ENCODE assay signal across 15 cellular contexts in genomic region chr22:46686221-46686872, GRCh38. TPM values are rescaled to one million over a fixed set of nuclear protein-coding genes. Genes with fewer than 3 reads are reported as not detected.
A peak's percentile ranks its signal among the peaks of the same experiment; 100 is the strongest.
DNase-seq lines count a peak whose midpoint lies in the region; ATAC-seq, FAIRE-seq and TF ChIP-seq lines count a peak whose summit lies in the region.
"Had no signal": no experiment of that assay in that cellular context is flagged by ENCODE, and none has a peak within 500 bp of the region (broad histone marks: within the 10 kb centered on the region; RNA-seq: fewer than 3 reads in every experiment).

No MANE protein-coding gene starts in this region.

- WGBS in heart left ventricle, 4 donors, result 34 to 42% (median 36%) methylated on average over 21 to 28 of the region's 28 CpGs
- 29 to 53% methylated on average over 28 of the region's 28 CpGs for WGBS in sigmoid colon, 2 donors
- WGBS in mesendoderm (ENCODE audit: extremely low coverage, insufficient coverage, low lambda C conversion rate), result no CpG with 5 or more reads among the region's 28 CpGs

- H3K36me3 ChIP-seq in OCI-LY3 (replicated peaks; ENCODE audit: low read depth, low read length) (peaks cover 54% of the 10 kb centered on the region), heart left ventricle (peaks cover 0 to 78% (median 55%) of the 10 kb centered on the region in 9 donors), sigmoid colon (peaks cover 3 to 57% (median 14%) of the 10 kb centered on the region in 4 donors), mesendoderm (ENCODE audit: control insufficient read depth, insufficient read depth, low read length) (peaks cover 6% of the 10 kb centered on the region)

- H2BK5ac ChIP-seq in mesendoderm (ENCODE audit: low read length), result no peak overlapping the region

- TF ChIP-seq POLR2A in heart left ventricle (IDR thresholded peaks at IDR 0.05) (no peak), sigmoid colon (IDR thresholded peaks at IDR 0.05) (no peak), GM12892 (IDR thresholded peaks at IDR 0.05; ENCODE audit: low read depth, low read length) (no peak)

- no peak for FAIRE-seq in GM12892 (lab: Jason Lieb, UNC)

- H3K9ac ChIP-seq in OCI-LY3 (ENCODE audit: low read length) (no peak overlapping the region), mesendoderm (ENCODE audit: low read length) (no peak overlapping the region)

- H3K4ac ChIP-seq in mesendoderm (ENCODE audit: low read depth, low read length), result no peak overlapping the region

- H4K5ac ChIP-seq in mesendoderm (ENCODE audit: low read length), result no peak overlapping the region

- no peaks in the 10 kb centered on the region for H3K27me3 ChIP-seq in HL-60 (ENCODE audit: insufficient read depth, poor library complexity, severe bottlenecking)
- H3K27me3 ChIP-seq in OCI-LY3 (ENCODE audit: low read depth, low read length), result no peaks in the 10 kb centered on the region
- H3K27me3 ChIP-seq in heart left ventricle, result no peaks in the 10 kb centered on the region
- no peaks in the 10 kb centered on the region for H3K27me3 ChIP-seq in sigmoid colon
- H3K27me3 ChIP-seq in mesendoderm (ENCODE audit: insufficient read depth, low read length, poor library complexity), result no peaks in the 10 kb centered on the region
- H3K27me3 ChIP-seq: tibial artery had no signal

- H3K79me1 ChIP-seq in mesendoderm (ENCODE audit: low read length), result no peaks in the 10 kb centered on the region

- H3K4me3 ChIP-seq in HL-60 (replicated peaks; ENCODE audit: insufficient read depth, low read length) (no peak overlapping the region), OCI-LY3 (ENCODE audit: low read length) (no peak overlapping the region), heart left ventricle (no peak overlapping the region), sigmoid colon (no peak overlapping the region), mesendoderm (ENCODE audit: low read length) (no peak overlapping the region)
- H3K4me3 ChIP-seq: tibial artery had no signal

- peak; percentile 54 to 79 (median 60) for ATAC-seq in heart left ventricle
- ATAC-seq: Panc1, sciatic nerve had no signal

- no peak overlapping the region for H4K8ac ChIP-seq in mesendoderm (ENCODE audit: low read depth, low read length)

- H3K56ac ChIP-seq in mesendoderm (ENCODE audit: low read length), result no peak overlapping the region

- H2BK120ac ChIP-seq in mesendoderm (ENCODE audit: low read depth, low read length), result no peak overlapping the region

- H3K27ac ChIP-seq in HL-60 (replicated peaks) (peak overlapping the region; percentile 93), OCI-LY3 (ENCODE audit: low read length) (no peak overlapping the region), heart left ventricle (peak overlapping the region; percentile 75 to 93 (median 84)), sigmoid colon (peak overlapping the region; percentile 12 to 50 (median 33)), mesendoderm (ENCODE audit: low read depth, low read length) (no peak overlapping the region)
- H3K27ac ChIP-seq: epithelial cell of prostate, tibial artery had no signal

- H3K18ac ChIP-seq in mesendoderm (ENCODE audit: low read length), result no peak overlapping the region

- H3K23ac ChIP-seq in mesendoderm (ENCODE audit: low read length), result no peak overlapping the region

- H2AK5ac ChIP-seq in mesendoderm (ENCODE audit: low read length), result no peak overlapping the region

- H4K20me1 ChIP-seq in OCI-LY3 (ENCODE audit: insufficient read depth, low read length), result peaks cover 5% of the 10 kb centered on the region; the same call in 1 of the 2 replicates

- intact Hi-C loops in heart left ventricle (cut with DNase I), result loop anchor here in 8 of 10 donors (2.0 to 5.0 kb wide), 6 partner anchors 34 to 124 kb away; partner anchors contain the start of gene CERK (in 2 of the 8)
- intact Hi-C loops in sigmoid colon (cut with DNase I), result no loop called here

- no peak overlapping the region for H2AFZ ChIP-seq in OCI-LY3 (ENCODE audit: low read depth, low read length)

- H3K9me3 ChIP-seq in OCI-LY3 (ENCODE audit: insufficient read depth, low read length) (no peaks in the 10 kb centered on the region), heart left ventricle (no peaks in the 10 kb centered on the region), sigmoid colon (no peaks in the 10 kb centered on the region)
- H3K9me3 ChIP-seq: tibial artery had no signal

- H3K4me1 ChIP-seq in OCI-LY3 (ENCODE audit: low read length) (peaks cover 46% of the 10 kb centered on the region), heart left ventricle (peaks cover 11 to 70% (median 54%) of the 10 kb centered on the region in 12 donors), sigmoid colon (peaks cover 0 to 8% (median 3%) of the 10 kb centered on the region in 4 donors), mesendoderm (ENCODE audit: control insufficient read depth, low read depth, low read length) (no peaks in the 10 kb centered on the region)
- H3K4me1 ChIP-seq: tibial artery had no signal

- H3K79me2 ChIP-seq in OCI-LY3 (ENCODE audit: low read length), result no peaks in the 10 kb centered on the region
- no peaks in the 10 kb centered on the region for H3K79me2 ChIP-seq in mesendoderm (ENCODE audit: control insufficient read depth, insufficient read depth, low read length)

- no peak for TF ChIP-seq EP300 in sigmoid colon (IDR thresholded peaks at IDR 0.05)

- H3K4me2 ChIP-seq in OCI-LY3 (ENCODE audit: low read length) (no peak overlapping the region), mesendoderm (ENCODE audit: low read length) (no peak overlapping the region)

- no peak overlapping the region for H2BK15ac ChIP-seq in mesendoderm (replicated peaks; ENCODE audit: low read depth)

- TF ChIP-seq CTCF in HL-60 (IDR thresholded peaks at IDR 0.05; ENCODE audit: insufficient read depth, low read length) (no peak), OCI-LY3 (IDR thresholded peaks at IDR 0.05; ENCODE audit: low read depth, low read length) (0 out of 2 replicates have a peak, but pooled peaks have one; percentile 5), heart left ventricle (IDR thresholded peaks at IDR 0.05) (no peak), sigmoid colon (IDR thresholded peaks at IDR 0.05) (no peak)

- DNase-seq in HL-60 (ENCODE audit: low read depth in 1 of 2, low spot score in 1 of 2), result peak; percentile 69 to 94
- peak; percentile 66 to 83 (median 71) for DNase-seq in heart left ventricle
- no peak for DNase-seq in sigmoid colon
- DNase-seq in GM12892 (ENCODE audit: insufficient read length), result no peak
- DNase-seq in mesendoderm, result no peak
- no peak for DNase-seq in GF-D8 (lab: John Stamatoyannopoulos, UW)
- no peak for DNase-seq in SK-N-DZ (ENCODE audit: low spot score)
- DNase-seq: activated CD8-positive, alpha-beta memory T cell treated with anti-CD3 and anti-CD28 coated beads, Interleukin-2, amount 50 U/mL, for 4 hours; NCI-H2227 treated with DMSO at 0.1 percent for 48 hours; T1000; tibial artery had no signal

RNA-seq across cellular contexts. Expression of gene CERK, which starts 51.7 kb away (rescaled TPM):
- total RNA-seq in heart left ventricle, result 100 to 1,000 TPM in 1 of 9 donors, 10 to 100 TPM in 8; 52.6 to 125 (median 72.3) TPM
- 100 to 1,000 TPM in 1 of 2 donors, 10 to 100 TPM in 1; 17.8 to 114 TPM for polyA plus RNA-seq in heart left ventricle
- 10 to 100 TPM; 23.9 to 45.5 (median 29.2) TPM for total RNA-seq in sigmoid colon
- polyA plus RNA-seq in sigmoid colon, result 10 to 100 TPM; 26.1 to 29.5 (median 26.4) TPM
- 17.3 TPM for polyA plus RNA-seq in GM12892 (2012; ENCODE audit: missing spikeins)
- polyA plus RNA-seq in mesendoderm (2013, experiment 1 of 2), result 26.7 TPM
- 26.7 TPM for polyA plus RNA-seq in mesendoderm (2013, experiment 2 of 2)
- polyA plus RNA-seq in SK-N-DZ (2014; cell fraction: cytosol; rRNA removed), result 75.2 and 81.1 TPM in 2 replicates
- polyA plus RNA-seq in SK-N-DZ (2014; cell fraction: nucleus; rRNA removed), result 34.0 and 34.4 TPM in 2 replicates

Comparison
In these comparisons a context has a peak if more than half of its experiments do, and no peak if none do; other contexts are left out.
1. DNase-seq: peak in HL-60 (2 of 2) and heart left ventricle (5 of 5); none in sigmoid colon (single experiment), GM12892 (single experiment), mesendoderm (single experiment), GF-D8 (single experiment) and SK-N-DZ (single experiment).
2. H3K27ac ChIP-seq: peak in HL-60 (single experiment), heart left ventricle (12 of 12) and sigmoid colon (4 of 4); none in OCI-LY3 (single experiment) and mesendoderm (single experiment).